1 cellular context compared by ENCODE assay signal in genomic region chr2:102064679-102065674, GRCh38.
TF ChIP-seq lines count a peak whose summit lies in the region.

No MANE protein-coding gene starts in this region.

TF ChIP-seq in HepG2, 621 proteins besides CTCF, POLR2A, EP300 and RAD21 (continued from another document and continues in another):
- TF ChIP-seq ZNF224 (CRISPR knock-in tag; IDR thresholded peaks at IDR 0.05) (0 out of 2 replicates have a peak, but pooled peaks have one; percentile 41), DMTF1 (CRISPR knock-in tag; IDR thresholded peaks at IDR 0.05) (no peak), ZNF530 (CRISPR knock-in tag; IDR thresholded peaks at IDR 0.05; ENCODE audit: low read depth) (no peak), ZNF34 (CRISPR knock-in tag; IDR thresholded peaks at IDR 0.05; ENCODE audit: borderline replicate concordance) (no peak), ZFP36L1 (CRISPR knock-in tag; IDR thresholded peaks at IDR 0.05) (0 out of 2 replicates have a peak, but pooled peaks have one; percentile 4), ZNF782 (CRISPR knock-in tag; IDR thresholded peaks at IDR 0.05; ENCODE audit: borderline replicate concordance) (no peak), CBX2 (IDR thresholded peaks at IDR 0.05; ENCODE audit: low read depth, low read length) (no peak), CBX2 (CRISPR knock-in tag; IDR thresholded peaks at IDR 0.05; ENCODE audit: low read depth) (no peak), FOXO4 (CRISPR knock-in tag; conservative IDR thresholded peaks at IDR 0.05) (no peak), PREB (CRISPR knock-in tag; IDR thresholded peaks at IDR 0.05) (no peak), IRF2 (CRISPR knock-in tag; IDR thresholded peaks at IDR 0.05) (no peak), BCL6 (CRISPR knock-in tag; IDR thresholded peaks at IDR 0.05) (peak; percentile 94), POGZ (CRISPR knock-in tag; IDR thresholded peaks at IDR 0.05) (no peak; the same call in 1 of the 2 replicates), ZNF558 (CRISPR knock-in tag; IDR thresholded peaks at IDR 0.05; ENCODE audit: borderline replicate concordance) (no peak), ZNF580 (CRISPR knock-in tag; IDR thresholded peaks at IDR 0.05; ENCODE audit: borderline replicate concordance, low read depth) (no peak; the same call in 1 of the 2 replicates), ZNF33B (CRISPR knock-in tag; IDR thresholded peaks at IDR 0.05) (no peak), CREB3 (CRISPR knock-in tag; IDR thresholded peaks at IDR 0.05) (no peak), MTF1 (CRISPR knock-in tag; IDR thresholded peaks at IDR 0.05) (no peak), HMGA1 (CRISPR knock-in tag; conservative IDR thresholded peaks at IDR 0.05) (no peak), ELF1 (CRISPR knock-in tag; IDR thresholded peaks at IDR 0.05) (peak; percentile 40; the same call in 1 of the 2 replicates), SIX1 (CRISPR knock-in tag; IDR thresholded peaks at IDR 0.05; ENCODE audit: borderline replicate concordance) (no peak), ZNF414 (CRISPR knock-in tag; IDR thresholded peaks at IDR 0.05) (no peak), MEF2D (CRISPR knock-in tag; IDR thresholded peaks at IDR 0.05) (no peak; the same call in 1 of the 2 replicates), HINFP (CRISPR knock-in tag; IDR thresholded peaks at IDR 0.05; ENCODE audit: low read depth) (no peak), FOXJ3 (CRISPR knock-in tag; IDR thresholded peaks at IDR 0.05; ENCODE audit: borderline replicate concordance) (peak; percentile 82; the same call in 1 of the 2 replicates), RBM22 (optimal IDR thresholded peaks at IDR 0.05; ENCODE audit: low read length) (no peak), GZF1 (CRISPR knock-in tag; IDR thresholded peaks at IDR 0.05) (no peak), KDM3A (CRISPR knock-in tag; IDR thresholded peaks at IDR 0.05; ENCODE audit: low read depth) (peak; percentile 8; the same call in 1 of the 2 replicates), JUN (CRISPR knock-in tag; IDR thresholded peaks at IDR 0.05) (no peak), FOXK2 (IDR thresholded peaks at IDR 0.05) (no peak; the same call in 1 of the 2 replicates), KDM4B (CRISPR knock-in tag; IDR thresholded peaks at IDR 0.05) (no peak), ZNF773 (CRISPR knock-in tag; IDR thresholded peaks at IDR 0.05; ENCODE audit: borderline replicate concordance) (no peak), RELA (CRISPR knock-in tag; IDR thresholded peaks at IDR 0.05) (no peak), ZNF382 (CRISPR knock-in tag; IDR thresholded peaks at IDR 0.05; ENCODE audit: borderline replicate concordance) (no peak), ZBTB10 (CRISPR knock-in tag; IDR thresholded peaks at IDR 0.05; ENCODE audit: borderline replicate concordance) (no peak), FIP1L1 (IDR thresholded peaks at IDR 0.05; ENCODE audit: borderline replicate concordance, insufficient read depth, low read depth, low read length) (no peak), ZNF576 (CRISPR knock-in tag; IDR thresholded peaks at IDR 0.05) (no peak), ZNF335 (CRISPR knock-in tag; IDR thresholded peaks at IDR 0.05) (0 out of 2 replicates have a peak, but pooled peaks have one; percentile 55), PAF1 (CRISPR knock-in tag; IDR thresholded peaks at IDR 0.05) (no peak), NONO (IDR thresholded peaks at IDR 0.05) (0 out of 2 replicates have a peak, but pooled peaks have one; percentile 25), NONO (CRISPR knock-in tag; conservative IDR thresholded peaks at IDR 0.05) (no peak; the same call in 1 of the 2 replicates), ZNF720 (CRISPR knock-in tag; IDR thresholded peaks at IDR 0.05) (no peak)
- TF ChIP-seq, protein P1, sequence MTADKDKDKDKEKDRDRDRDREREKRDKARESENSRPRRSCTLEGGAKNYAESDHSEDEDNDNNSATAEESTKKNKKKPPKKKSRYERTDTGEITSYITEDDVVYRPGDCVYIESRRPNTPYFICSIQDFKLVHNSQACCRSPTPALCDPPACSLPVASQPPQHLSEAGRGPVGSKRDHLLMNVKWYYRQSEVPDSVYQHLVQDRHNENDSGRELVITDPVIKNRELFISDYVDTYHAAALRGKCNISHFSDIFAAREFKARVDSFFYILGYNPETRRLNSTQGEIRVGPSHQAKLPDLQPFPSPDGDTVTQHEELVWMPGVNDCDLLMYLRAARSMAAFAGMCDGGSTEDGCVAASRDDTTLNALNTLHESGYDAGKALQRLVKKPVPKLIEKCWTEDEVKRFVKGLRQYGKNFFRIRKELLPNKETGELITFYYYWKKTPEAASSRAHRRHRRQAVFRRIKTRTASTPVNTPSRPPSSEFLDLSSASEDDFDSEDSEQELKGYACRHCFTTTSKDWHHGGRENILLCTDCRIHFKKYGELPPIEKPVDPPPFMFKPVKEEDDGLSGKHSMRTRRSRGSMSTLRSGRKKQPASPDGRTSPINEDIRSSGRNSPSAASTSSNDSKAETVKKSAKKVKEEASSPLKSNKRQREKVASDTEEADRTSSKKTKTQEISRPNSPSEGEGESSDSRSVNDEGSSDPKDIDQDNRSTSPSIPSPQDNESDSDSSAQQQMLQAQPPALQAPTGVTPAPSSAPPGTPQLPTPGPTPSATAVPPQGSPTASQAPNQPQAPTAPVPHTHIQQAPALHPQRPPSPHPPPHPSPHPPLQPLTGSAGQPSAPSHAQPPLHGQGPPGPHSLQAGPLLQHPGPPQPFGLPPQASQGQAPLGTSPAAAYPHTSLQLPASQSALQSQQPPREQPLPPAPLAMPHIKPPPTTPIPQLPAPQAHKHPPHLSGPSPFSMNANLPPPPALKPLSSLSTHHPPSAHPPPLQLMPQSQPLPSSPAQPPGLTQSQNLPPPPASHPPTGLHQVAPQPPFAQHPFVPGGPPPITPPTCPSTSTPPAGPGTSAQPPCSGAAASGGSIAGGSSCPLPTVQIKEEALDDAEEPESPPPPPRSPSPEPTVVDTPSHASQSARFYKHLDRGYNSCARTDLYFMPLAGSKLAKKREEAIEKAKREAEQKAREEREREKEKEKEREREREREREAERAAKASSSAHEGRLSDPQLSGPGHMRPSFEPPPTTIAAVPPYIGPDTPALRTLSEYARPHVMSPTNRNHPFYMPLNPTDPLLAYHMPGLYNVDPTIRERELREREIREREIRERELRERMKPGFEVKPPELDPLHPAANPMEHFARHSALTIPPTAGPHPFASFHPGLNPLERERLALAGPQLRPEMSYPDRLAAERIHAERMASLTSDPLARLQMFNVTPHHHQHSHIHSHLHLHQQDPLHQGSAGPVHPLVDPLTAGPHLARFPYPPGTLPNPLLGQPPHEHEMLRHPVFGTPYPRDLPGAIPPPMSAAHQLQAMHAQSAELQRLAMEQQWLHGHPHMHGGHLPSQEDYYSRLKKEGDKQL (CRISPR knock-in tag; IDR thresholded peaks at IDR 0.05; ENCODE audit: low read depth) = peak; percentile 48; the same call in 1 of the 2 replicates
- TF ChIP-seq, protein P2, sequence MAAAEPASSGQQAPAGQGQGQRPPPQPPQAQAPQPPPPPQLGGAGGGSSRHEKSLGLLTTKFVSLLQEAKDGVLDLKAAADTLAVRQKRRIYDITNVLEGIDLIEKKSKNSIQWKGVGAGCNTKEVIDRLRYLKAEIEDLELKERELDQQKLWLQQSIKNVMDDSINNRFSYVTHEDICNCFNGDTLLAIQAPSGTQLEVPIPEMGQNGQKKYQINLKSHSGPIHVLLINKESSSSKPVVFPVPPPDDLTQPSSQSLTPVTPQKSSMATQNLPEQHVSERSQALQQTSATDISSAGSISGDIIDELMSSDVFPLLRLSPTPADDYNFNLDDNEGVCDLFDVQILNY (CRISPR knock-in tag; conservative IDR thresholded peaks at IDR 0.05) = no peak
- TF ChIP-seq, protein P3, sequence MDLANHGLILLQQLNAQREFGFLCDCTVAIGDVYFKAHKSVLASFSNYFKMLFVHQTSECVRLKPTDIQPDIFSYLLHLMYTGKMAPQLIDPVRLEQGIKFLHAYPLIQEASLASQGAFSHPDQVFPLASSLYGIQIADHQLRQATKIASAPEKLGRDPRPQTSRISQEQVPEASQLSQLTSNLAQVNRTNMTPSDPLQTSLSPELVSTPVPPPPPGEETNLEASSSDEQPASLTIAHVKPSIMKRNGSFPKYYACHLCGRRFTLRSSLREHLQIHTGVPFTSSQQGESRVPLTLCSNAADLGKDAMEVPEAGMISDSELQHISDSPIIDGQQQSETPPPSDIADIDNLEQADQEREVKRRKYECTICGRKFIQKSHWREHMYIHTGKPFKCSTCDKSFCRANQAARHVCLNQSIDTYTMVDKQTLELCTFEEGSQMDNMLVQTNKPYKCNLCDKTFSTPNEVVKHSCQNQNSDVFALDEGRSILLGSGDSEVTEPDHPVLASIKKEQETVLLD (CRISPR knock-in tag; IDR thresholded peaks at IDR 0.05; ENCODE audit: low read depth) = no peak
